ENCODE assay signal across 10 cellular contexts in genomic region chr5:157109744-157110143, GRCh38. TPM values are rescaled to one million over a fixed set of nuclear protein-coding genes. Genes with fewer than 3 reads are reported as not detected.
DNase-seq lines count a peak whose midpoint lies in the region; ATAC-seq and TF ChIP-seq lines count a peak whose summit lies in the region.
"Had no signal": no experiment of that assay in that cellular context is flagged by ENCODE, and none has a peak within 500 bp of the region (broad histone marks: within the 10 kb centered on the region; RNA-seq: fewer than 3 reads in every experiment).

No MANE protein-coding gene starts in this region.

- H3K9me3 ChIP-seq in prostate gland: no peaks in the 10 kb centered on the region

- POLR2A ChIA-PET in MCF 10A (lab: Yijun Ruan, JAX): no interaction called here

- TF ChIP-seq CTCF in MCF 10A (IDR thresholded peaks at IDR 0.05; ENCODE audit: unreplicated experiment) (no peak), prostate gland (IDR thresholded peaks at IDR 0.05) (no peak), type B pancreatic cell (conservative IDR thresholded peaks at IDR 0.05) (no peak)

- H3K4me1 ChIP-seq in prostate gland (replicated peaks): no peaks in the 10 kb centered on the region

- H3K36me3 Mint-ChIP-seq in dendritic cell treated with granulocyte-macrophage colony-stimulating factor and Interleukin-4, amounts not matched to agents 40 ng/mL and 50 ng/mL, for 4 days (ENCODE audit: low read depth): peaks cover 41% of the 10 kb centered on the region
- H3K36me3 Mint-ChIP-seq in MCF 10A (ENCODE audit: insufficient read depth, unreplicated experiment) (no peaks in the 10 kb centered on the region), type B pancreatic cell (no peaks in the 10 kb centered on the region)
- H3K36me3 Mint-ChIP-seq: brain had no signal

- peaks cover 40% of the 10 kb centered on the region for H3K4me1 Mint-ChIP-seq in dendritic cell treated with granulocyte-macrophage colony-stimulating factor and Interleukin-4, amounts not matched to agents 40 ng/mL and 50 ng/mL, for 4 days (ENCODE audit: low read depth)
- no peaks in the 10 kb centered on the region for H3K4me1 Mint-ChIP-seq in MCF 10A (ENCODE audit: insufficient read depth, unreplicated experiment)
- H3K4me1 Mint-ChIP-seq in type B pancreatic cell (ENCODE audit: unreplicated experiment): no peaks in the 10 kb centered on the region
- H3K4me1 Mint-ChIP-seq: brain had no signal

- BruUV-seq in MCF 10A (replicated peaks; lab: Mats Ljungman, UMichigan): no TSS peak

- DNase-seq in Jurkat, Clone E6-1 (ENCODE audit: low read depth, low spot score): peak; percentile 28
- DNase-seq in MCF 10A (ENCODE audit: unreplicated experiment) (no peak), prostate gland (ENCODE audit: low spot score) (no peak), type B pancreatic cell (ENCODE audit: extremely low spot score, unreplicated experiment) (no peak), GOT3 (lab: John Stamatoyannopoulos, UW) (no peak)

- H3K4me3 Mint-ChIP-seq in dendritic cell treated with granulocyte-macrophage colony-stimulating factor and Interleukin-4, amounts not matched to agents 40 ng/mL and 50 ng/mL, for 4 days: peak overlapping the region; percentile 92
- H3K4me3 Mint-ChIP-seq in MCF 10A (ENCODE audit: unreplicated experiment) (no peak overlapping the region), type B pancreatic cell (no peak overlapping the region)
- H3K4me3 Mint-ChIP-seq: brain, neural crest cell had no signal

- peak; percentile 66 for ATAC-seq in GM18498 (IDR thresholded peaks at IDR 0.05; ENCODE audit: unreplicated experiment)
- ATAC-seq in GM21515 (IDR thresholded peaks at IDR 0.05; ENCODE audit: unreplicated experiment): peak; percentile 83

- H3K27me3 ChIP-seq in prostate gland (replicated peaks; ENCODE audit: insufficient read depth): no peaks in the 10 kb centered on the region

- H3K4me3 ChIP-seq in Jurkat, Clone E6-1 (ENCODE audit: low read length): no peak overlapping the region
- H3K4me3 ChIP-seq in prostate gland: no peak overlapping the region

- WGBS in prostate gland: 79% methylated on average over 1 of the region's 1 CpG

- H3K9me3 Mint-ChIP-seq in dendritic cell treated with granulocyte-macrophage colony-stimulating factor and Interleukin-4, amounts not matched to agents 40 ng/mL and 50 ng/mL, for 4 days: no peaks in the 10 kb centered on the region
- no peaks in the 10 kb centered on the region for H3K9me3 Mint-ChIP-seq in MCF 10A (ENCODE audit: unreplicated experiment)
- no peaks in the 10 kb centered on the region for H3K9me3 Mint-ChIP-seq in type B pancreatic cell
- H3K9me3 Mint-ChIP-seq: brain, neural crest cell had no signal

- H3K27me3 Mint-ChIP-seq in dendritic cell treated with granulocyte-macrophage colony-stimulating factor and Interleukin-4, amounts not matched to agents 40 ng/mL and 50 ng/mL, for 4 days: no peaks in the 10 kb centered on the region
- no peaks in the 10 kb centered on the region for H3K27me3 Mint-ChIP-seq in MCF 10A (ENCODE audit: insufficient read depth, unreplicated experiment)
- H3K27me3 Mint-ChIP-seq in type B pancreatic cell: no peaks in the 10 kb centered on the region
- H3K27me3 Mint-ChIP-seq: brain had no signal

- H3K27ac ChIP-seq in prostate gland: no peak overlapping the region

- CTCF ChIA-PET in MCF 10A (lab: Yijun Ruan, JAX): no interaction called here

- no peaks in the 10 kb centered on the region for H3K36me3 ChIP-seq in prostate gland

- TF ChIP-seq POLR2A in prostate gland (IDR thresholded peaks at IDR 0.05): no peak

- intact Hi-C loops in dendritic cell treated with granulocyte-macrophage colony-stimulating factor and Interleukin-4, amounts not matched to agents 40 ng/mL and 50 ng/mL, for 4 days (cut with micrococcal nuclease): no loop called here
- intact Hi-C loops in MCF 10A (cut with micrococcal nuclease) (no loop called here), prostate gland (cut with DNase I) (no loop called here)

- peak overlapping the region; percentile 96 for H3K27ac Mint-ChIP-seq in dendritic cell treated with granulocyte-macrophage colony-stimulating factor and Interleukin-4, amounts not matched to agents 40 ng/mL and 50 ng/mL, for 4 days
- H3K27ac Mint-ChIP-seq in MCF 10A (ENCODE audit: low read depth, unreplicated experiment): no peak overlapping the region
- no peak overlapping the region for H3K27ac Mint-ChIP-seq in type B pancreatic cell
- H3K27ac Mint-ChIP-seq: brain had no signal

RNA-seq across cellular contexts. Expression of gene HAVCR2, which starts 0.9 kb away (rescaled TPM):
- not detected for polyA plus RNA-seq in Jurkat, Clone E6-1 (2012; ENCODE audit: insufficient read depth, insufficient read length)
- total RNA-seq in MCF 10A (2022) (0.17 TPM in 1 of 2 replicates, not detected in the other), prostate gland (1 to 10 TPM; 1.8 to 2.8 TPM), type B pancreatic cell (ENCODE audit: low replicate concordance) (0.10 and 0.29 TPM in 2 replicates)

RNA-seq across cellular contexts. Expression of gene MED7, which starts 32.9 kb away (rescaled TPM):
- 19.5 TPM for polyA plus RNA-seq in Jurkat, Clone E6-1 (2012; ENCODE audit: insufficient read depth, insufficient read length)
- total RNA-seq in MCF 10A (2022) (14.7 and 16.9 TPM in 2 replicates), prostate gland (10 to 100 TPM; 10.7 to 11.1 TPM), type B pancreatic cell (ENCODE audit: low replicate concordance) (11.4 and 11.9 TPM in 2 replicates)

RNA-seq across cellular contexts. Expression of gene HAVCR1, which starts 50.8 kb away (rescaled TPM):
- polyA plus RNA-seq in Jurkat, Clone E6-1 (2012; ENCODE audit: insufficient read depth, insufficient read length): not detected
- total RNA-seq in MCF 10A (2022) (0.42 TPM in 1 of 2 replicates, not detected in the other), prostate gland (1 to 10 TPM in 1 of 2 donors, not detected in 1; 1.6 TPM), type B pancreatic cell (ENCODE audit: low replicate concordance) (0.92 and 6.7 TPM in 2 replicates)
- total RNA-seq: neural crest cell had no signal

RNA-seq across cellular contexts. Expression of gene GARIN3, which starts 56.3 kb away (rescaled TPM):
- not detected for polyA plus RNA-seq in Jurkat, Clone E6-1 (2012; ENCODE audit: insufficient read depth, insufficient read length)
- total RNA-seq in MCF 10A (2022) (not detected in 2 replicates), prostate gland (under 1 TPM in 1 of 2 donors, not detected in 1; 0.97 TPM), type B pancreatic cell (ENCODE audit: low replicate concordance) (not detected in 2 replicates)
- total RNA-seq: neural crest cell had no signal
